ENCODE assay signal across 9 cellular contexts in genomic region chr7:835491-836401, GRCh38. TPM values are rescaled to one million over a fixed set of nuclear protein-coding genes. Genes with fewer than 3 reads are reported as not detected.
DNase-seq lines count a peak whose midpoint lies in the region; ATAC-seq and TF ChIP-seq lines count a peak whose summit lies in the region.
"Had no signal": no experiment of that assay in that cellular context is flagged by ENCODE, and none has a peak within 500 bp of the region (broad histone marks: within the 10 kb centered on the region; RNA-seq: fewer than 3 reads in every experiment).

No MANE protein-coding gene starts in this region.

- ATAC-seq in lower lobe of right lung (no peak), upper lobe of right lung (no peak), HG02884 (IDR thresholded peaks at IDR 0.05; ENCODE audit: unreplicated experiment) (no peak)

- H3K4me1 ChIP-seq in ascending aorta (peaks cover 17 to 61% of the 10 kb centered on the region in 2 donors), lower lobe of right lung (peaks cover 44% of the 10 kb centered on the region), upper lobe of right lung (peaks cover 39% of the 10 kb centered on the region), Peyer's patch (peaks cover 0 to 40% (median 6%) of the 10 kb centered on the region in 4 donors)

- no peaks in the 10 kb centered on the region for H3K27me3 Mint-ChIP-seq in activated naive CD4-positive, alpha-beta T cell treated with anti-CD3 and anti-CD28 coated beads, Interleukin-2, amount 50 U/mL, for 24 hours

- no peaks in the 10 kb centered on the region for H3K27me3 ChIP-seq in ascending aorta
- no peaks in the 10 kb centered on the region for H3K27me3 ChIP-seq in lower lobe of right lung (ENCODE audit: low read depth)
- no peaks in the 10 kb centered on the region for H3K27me3 ChIP-seq in upper lobe of right lung
- no peaks in the 10 kb centered on the region for H3K27me3 ChIP-seq in Peyer's patch

- DNase-seq in activated naive CD4-positive, alpha-beta T cell treated with anti-CD3 and anti-CD28 coated beads, Interleukin-2, amount 50 U/mL, for 16 hours, result no peak
- DNase-seq in ascending aorta (ENCODE audit: low spot score in 2 of 2), result no peak
- peak; percentile 18 for DNase-seq in lower lobe of right lung
- no peak for DNase-seq in upper lobe of right lung
- DNase-seq in Peyer's patch, result no peak
- no peak for DNase-seq in NCI-H510A treated with DMSO at 0.1 percent for 48 hours (lab: John Stamatoyannopoulos, UW)

- H3K4me3 ChIP-seq in ascending aorta, result no peak overlapping the region
- H3K4me3 ChIP-seq in lower lobe of right lung, result no peak overlapping the region
- H3K4me3 ChIP-seq in upper lobe of right lung, result no peak overlapping the region
- no peak overlapping the region for H3K4me3 ChIP-seq in Peyer's patch

- H3K27ac Mint-ChIP-seq in activated naive CD4-positive, alpha-beta T cell treated with anti-CD3 and anti-CD28 coated beads, Interleukin-2, amount 50 U/mL, for 24 hours, result peak overlapping the region; percentile 77

- H3K9me3 Mint-ChIP-seq in activated naive CD4-positive, alpha-beta T cell treated with anti-CD3 and anti-CD28 coated beads, Interleukin-2, amount 50 U/mL, for 24 hours, result no peaks in the 10 kb centered on the region

- H3K36me3 ChIP-seq in ascending aorta (peaks cover 15 to 18% of the 10 kb centered on the region in 2 donors), lower lobe of right lung (peaks cover 36% of the 10 kb centered on the region), upper lobe of right lung (peaks cover 8% of the 10 kb centered on the region), Peyer's patch (peaks cover 0 to 22% (median 0%) of the 10 kb centered on the region in 3 donors)

- no peak for TF ChIP-seq POLR2A in Peyer's patch (IDR thresholded peaks at IDR 0.05)

- TF ChIP-seq CTCF in ascending aorta (IDR thresholded peaks at IDR 0.05) (no peak), lower lobe of right lung (IDR thresholded peaks at IDR 0.05) (no peak), upper lobe of right lung (IDR thresholded peaks at IDR 0.05) (no peak), Peyer's patch (IDR thresholded peaks at IDR 0.05) (no peak)

- intact Hi-C loops in ascending aorta (cut with DNase I), result loop anchor here (1.0 to 2.0 kb wide), 2 partner anchors 32 to 49 kb away; no protein-coding TSS in a partner anchor
- intact Hi-C loops in lower lobe of right lung (cut with DNase I), result no loop called here
- intact Hi-C loops in upper lobe of right lung (cut with DNase I), result no loop called here

- H3K36me3 Mint-ChIP-seq in activated naive CD4-positive, alpha-beta T cell treated with anti-CD3 and anti-CD28 coated beads, Interleukin-2, amount 50 U/mL, for 24 hours, result peaks cover 8% of the 10 kb centered on the region

- H3K27ac ChIP-seq in ascending aorta (peak overlapping the region; percentile 89 to 93), lower lobe of right lung (peak overlapping the region; percentile 15), upper lobe of right lung (peak overlapping the region; percentile 24), Peyer's patch (peak overlapping the region in 2 of 4 donors; percentile 58 to 65)
- H3K27ac ChIP-seq: parathyroid adenoma had no signal

- peaks cover 56% of the 10 kb centered on the region for H3K4me1 Mint-ChIP-seq in activated naive CD4-positive, alpha-beta T cell treated with anti-CD3 and anti-CD28 coated beads, Interleukin-2, amount 50 U/mL, for 24 hours

- H3K9me3 ChIP-seq in ascending aorta (no peaks in the 10 kb centered on the region), lower lobe of right lung (no peaks in the 10 kb centered on the region), upper lobe of right lung (no peaks in the 10 kb centered on the region), Peyer's patch (no peaks in the 10 kb centered on the region)

- peak overlapping the region; percentile 71 for H3K4me3 Mint-ChIP-seq in activated naive CD4-positive, alpha-beta T cell treated with anti-CD3 and anti-CD28 coated beads, Interleukin-2, amount 50 U/mL, for 24 hours

RNA-seq across cellular contexts. Expression of gene SUN1, which starts 3.5 kb away (rescaled TPM):
- 186 TPM for total RNA-seq in ascending aorta
- total RNA-seq in lower lobe of right lung, result 111 TPM
- 127 TPM for total RNA-seq in upper lobe of right lung
- total RNA-seq in Peyer's patch, result 100 to 1,000 TPM; 113 to 259 (median 192) TPM

RNA-seq across cellular contexts. Expression of gene GET4, which starts 40.6 kb away (rescaled TPM):
- total RNA-seq in ascending aorta (4.2 TPM), lower lobe of right lung (31.7 TPM), upper lobe of right lung (35.1 TPM), Peyer's patch (10 to 100 TPM; 29.7 to 93.3 (median 56.8) TPM)
